21 cellular contexts compared by ENCODE assay signal in the genomic region with DNA sequence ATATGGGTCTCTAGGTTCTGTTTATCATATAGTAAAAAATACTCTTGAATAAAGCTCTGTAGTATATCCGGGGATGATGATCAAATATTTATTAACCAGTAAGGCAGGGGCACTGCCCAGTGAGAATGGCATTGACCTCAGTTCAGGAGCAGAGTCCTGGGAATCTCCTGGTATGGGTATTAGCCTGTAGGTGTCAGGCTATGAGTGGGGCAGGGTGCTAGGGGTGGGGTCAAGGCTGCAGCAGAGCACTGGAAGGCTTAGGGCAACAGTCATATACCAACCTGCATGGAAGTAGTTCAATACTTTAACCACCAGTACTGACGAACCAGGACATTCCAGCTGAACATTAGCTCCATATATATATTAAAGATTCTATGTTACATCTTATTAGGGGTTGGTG.
DNase-seq lines count a peak whose midpoint lies in the region; ATAC-seq, FAIRE-seq and TF ChIP-seq lines count a peak whose summit lies in the region.
"Had no signal": no experiment of that assay in that cellular context is flagged by ENCODE, and none has a peak within 500 bp of the region (broad histone marks: within the 10 kb centered on the region; RNA-seq: fewer than 3 reads in every experiment).

No MANE protein-coding gene starts in this region.

- in situ Hi-C loops in HepG2 (cut with HindIII; ENCODE audit: extremely low pct_ligation_motif_present, low pct_unique_long_range_greater_than_20kb), result no loop called here

- H2BK5ac ChIP-seq in H1 (ENCODE audit: low read depth, low read length), result no peak overlapping the region; the same call in 1 of the 2 replicates

- no peak overlapping the region for H3K23ac ChIP-seq in H1 (ENCODE audit: insufficient read length)

- no peak overlapping the region for H3K56ac ChIP-seq in H1 (replicated peaks; ENCODE audit: insufficient read length, low read depth, low read length)

- no peak overlapping the region for H2BK12ac ChIP-seq in H1 (ENCODE audit: low read depth, low read length)

- intact Hi-C loops in HepG2 (cut with micrococcal nuclease; ENCODE audit: unreplicated experiment), result no loop called here
- intact Hi-C loops in right lobe of liver (cut with DNase I), result no loop called here

- H3K36me3 ChIP-seq in HepG2 (replicated peaks in 1 of 2; ENCODE audit: control insufficient read depth in 1 of 2, insufficient read depth in 2 of 2, low read length in 2 of 2) (peaks cover 11% of the 10 kb centered on the region in 2 experiments; a peak in 3 of 5 replicates), right lobe of liver (no peaks in the 10 kb centered on the region), H1 (ENCODE audit: control insufficient read depth in 2 of 4, insufficient read depth in 4 of 4, low read length in 3 of 4) (peaks cover 0 to 27% (median under 1%) of the 10 kb centered on the region in 4 experiments; a peak in 3 of 8 replicates)
- H3K36me3 ChIP-seq: BLaER1, HAP-1 had no signal

- no peak overlapping the region for H3K14ac ChIP-seq in H1 (ENCODE audit: insufficient read length)

- H3K18ac ChIP-seq in H1 (ENCODE audit: extremely low read depth, low read length), result no peak overlapping the region

- H4K5ac ChIP-seq in H1 (ENCODE audit: insufficient read length, low read depth, low read length), result no peak overlapping the region

- H3K27me3 ChIP-seq in HepG2 (ENCODE audit: control insufficient read depth in 1 of 2, insufficient read depth in 2 of 2, low read length in 2 of 2), result no peaks in the 10 kb centered on the region
- no peaks in the 10 kb centered on the region for H3K27me3 ChIP-seq in right lobe of liver
- H3K27me3 ChIP-seq in H1 (replicated peaks in 1 of 4; ENCODE audit: control insufficient read depth in 3 of 4, extremely low read depth in 1 of 4, insufficient read depth in 3 of 4, low read length in 3 of 4), result no peaks in the 10 kb centered on the region
- H3K27me3 ChIP-seq: BLaER1 had no signal

- peak; percentile 72 for ATAC-seq in HepG2
- ATAC-seq in right lobe of liver, result no peak
- ATAC-seq: CD8-positive, alpha-beta T cell had no signal

- no peaks in the 10 kb centered on the region for H3K4me1 ChIP-seq in HepG2 (ENCODE audit: insufficient read depth, low read length)
- no peaks in the 10 kb centered on the region for H3K4me1 ChIP-seq in right lobe of liver
- H3K4me1 ChIP-seq in H1 (replicated peaks in 1 of 4; ENCODE audit: control insufficient read depth in 3 of 4, insufficient read depth in 4 of 4, low read length in 3 of 4), result peaks cover 6 to 17% (median 15%) of the 10 kb centered on the region in 4 experiments
- H3K4me1 ChIP-seq: BLaER1 had no signal

- DNase-seq in HepG2 (ENCODE audit: low spot score), result no peak
- DNase-seq in right lobe of liver, result no peak
- DNase-seq in H1 (ENCODE audit: low read depth in 1 of 2, low spot score in 2 of 2), result no peak
- DNase-seq in nephron progenitor cell, result no peak
- no peak for DNase-seq in SKM-1 treated with dmso at 0.1 percent for 144 hours (lab: John Stamatoyannopoulos, UW; ENCODE audit: unreplicated experiment)
- DNase-seq in NCI-H2227 treated with DMSO at 0.1 percent for 48 hours (lab: John Stamatoyannopoulos, UW), result no peak
- no peak for DNase-seq in occipital lobe (lab: John Stamatoyannopoulos, UW)
- DNase-seq: Caco-2; CD4-positive, CD25-positive, alpha-beta regulatory T cell; CD8-positive, alpha-beta T cell; DMS153; DND-41 had no signal

- peak overlapping the region; percentile 72 for H3K27ac Mint-ChIP-seq in nephron progenitor cell
- H3K27ac Mint-ChIP-seq: B cell; CD4-positive, CD25-positive, alpha-beta regulatory T cell; CD8-positive, alpha-beta T cell had no signal

- no peak overlapping the region for H2BK15ac ChIP-seq in H1 (ENCODE audit: low read length)

- 95% methylated on average over 2 of the region's 2 CpGs for WGBS in HepG2 (ENCODE audit: low lambda C conversion rate)
- WGBS in right lobe of liver (ENCODE audit: insufficient coverage, low coverage, low lambda C conversion rate, missing lambda C conversion rate), result 53% methylated on average over 2 of the region's 2 CpGs
- WGBS in H1 (ENCODE audit: extremely low coverage in 1 of 2, insufficient coverage in 1 of 2, insufficient read length in 1 of 2, insufficient replicate concordance in 2 of 2, low coverage in 1 of 2, low lambda C conversion rate in 2 of 2, missing lambda C conversion rate in 1 of 2), 2 experiments, result 94% methylated on average over 2 of the region's 2 CpGs; no CpG with 5 or more reads in 1 of the 2 experiments

- TF ChIP-seq CTCF in HepG2 (CRISPR knock-in tag; IDR thresholded peaks at IDR 0.05), result no peak
- TF ChIP-seq CTCF in right lobe of liver (IDR thresholded peaks at IDR 0.05), result no peak
- TF ChIP-seq CTCF in H1 (IDR thresholded peaks at IDR 0.05; ENCODE audit: control extremely low read depth in 1 of 3, insufficient read depth in 1 of 3, low read depth in 1 of 3, low read length in 3 of 3), result peak; percentile 7 to 23 (median 19); a peak in 3 of 4 replicates
- TF ChIP-seq CTCF in nephron progenitor cell (IDR thresholded peaks at IDR 0.05), result no peak

- no peaks in the 10 kb centered on the region for H3K23me2 ChIP-seq in H1 (ENCODE audit: low read depth, low read length)

- H2AK5ac ChIP-seq in H1 (ENCODE audit: low read depth, low read length), result no peak overlapping the region

- no peak for FAIRE-seq in HepG2 (lab: Jason Lieb, UNC)
- FAIRE-seq in H1 (lab: Jason Lieb, UNC), result no peak
- FAIRE-seq: A204.1, G401.6, GM12892 had no signal

- TF ChIP-seq POLR2A in HepG2 (IDR thresholded peaks at IDR 0.05; ENCODE audit: insufficient read depth in 1 of 2, low read depth in 2 of 2, low read length in 2 of 2) (no peak), right lobe of liver (IDR thresholded peaks at IDR 0.05) (no peak), H1 (IDR thresholded peaks at IDR 0.05; ENCODE audit: control extremely low read depth in 1 of 2, low read depth in 2 of 2, low read length in 2 of 2) (no peak)

- no TSS peak for BruUV-seq in HepG2 (replicated peaks; lab: Mats Ljungman, UMichigan)

- H3K4me1 Mint-ChIP-seq in nephron progenitor cell, result peaks cover 23% of the 10 kb centered on the region
- H3K4me1 Mint-ChIP-seq: B cell; CD4-positive, CD25-positive, alpha-beta regulatory T cell had no signal

- H3K9me3 Mint-ChIP-seq in nephron progenitor cell, result no peaks in the 10 kb centered on the region
- H3K9me3 Mint-ChIP-seq: CD8-positive, alpha-beta T cell had no signal

- TF ChIP-seq EP300 in HepG2 (IDR thresholded peaks at IDR 0.05; ENCODE audit: low read depth in 2 of 2, low read length in 2 of 2) (no peak), HepG2 (CRISPR knock-in tag; IDR thresholded peaks at IDR 0.05; ENCODE audit: borderline replicate concordance) (no peak), Ishikawa (IDR thresholded peaks at IDR 0.05; ENCODE audit: borderline replicate concordance) (no peak), H1 (IDR thresholded peaks at IDR 0.05; ENCODE audit: borderline replicate concordance in 1 of 2, low read depth in 2 of 2, low read length in 2 of 2) (no peak)

- H3K4me3 Mint-ChIP-seq in nephron progenitor cell, result no peak overlapping the region
- H3K4me3 Mint-ChIP-seq: B cell; CD4-positive, CD25-positive, alpha-beta regulatory T cell; CD8-positive, alpha-beta T cell had no signal

- H3K9ac ChIP-seq in HepG2 (ENCODE audit: insufficient read depth, low read depth, low read length), result no peak overlapping the region
- no peak overlapping the region for H3K9ac ChIP-seq in H1 (replicated peaks in 1 of 4; ENCODE audit: extremely low read depth in 1 of 4, low read depth in 3 of 4, low read length in 3 of 4)
- H3K9ac ChIP-seq: BLaER1 had no signal

- H3K9me3 ChIP-seq in HepG2 (ENCODE audit: low read length) (no peaks in the 10 kb centered on the region), right lobe of liver (no peaks in the 10 kb centered on the region), H1 (ENCODE audit: insufficient read depth in 2 of 2, low read depth in 1 of 2, low read length in 1 of 2) (no peaks in the 10 kb centered on the region)
- H3K9me3 ChIP-seq: BLaER1, Caco-2, HAP-1 had no signal

- peak overlapping the region; percentile 7 for H2BK120ac ChIP-seq in H1 (replicated peaks; ENCODE audit: low read depth, low read length)

- no peaks in the 10 kb centered on the region for H3K79me2 ChIP-seq in HepG2 (ENCODE audit: insufficient read depth, low read length)
- no peaks in the 10 kb centered on the region for H3K79me2 ChIP-seq in H1 (ENCODE audit: control insufficient read depth in 1 of 2, insufficient read depth in 2 of 2, low read length in 2 of 2)

- H4K8ac ChIP-seq in H1 (ENCODE audit: extremely low read depth, insufficient read depth, low read length), result no peak overlapping the region

- H2BK20ac ChIP-seq in H1 (ENCODE audit: low read length), result no peak overlapping the region

- POLR2A ChIA-PET in HepG2 (lab: Yijun Ruan, JAX), result no interaction called here
- POLR2A ChIA-PET in H1 (lab: Charles Lee; ENCODE audit: partially characterized antibody), result interaction anchor here (1.1 to 2.6 kb wide), 2 partner anchors 9 to 271 kb away, joined by 3 to 9 read pairs; no protein-coding TSS in a partner anchor

- H3K27me3 Mint-ChIP-seq in nephron progenitor cell (ENCODE audit: low read depth, poor library complexity), result no peaks in the 10 kb centered on the region

- H3K4me3 ChIP-seq in HepG2 (replicated peaks in 1 of 3; ENCODE audit: insufficient read depth in 1 of 3, low read depth in 2 of 3, low read length in 3 of 3), result no peak overlapping the region
- H3K4me3 ChIP-seq in right lobe of liver, result no peak overlapping the region
- no peak overlapping the region for H3K4me3 ChIP-seq in H1 (ENCODE audit: extremely low read depth in 1 of 4, insufficient read depth in 2 of 4, low read depth in 3 of 4, low read length in 4 of 4)
- H3K4me3 ChIP-seq: BLaER1, HAP-1 had no signal

- H3K79me1 ChIP-seq in H1 (ENCODE audit: low read depth, low read length), result no peaks in the 10 kb centered on the region

- H4K20me1 ChIP-seq in HepG2 (ENCODE audit: insufficient read depth, low read length) (no peaks in the 10 kb centered on the region), H1 (replicated peaks in 1 of 2; ENCODE audit: control insufficient read depth in 1 of 2, insufficient read depth in 2 of 2, low read length in 2 of 2) (no peaks in the 10 kb centered on the region)
- H4K20me1 ChIP-seq: BLaER1 had no signal

- H4K91ac ChIP-seq in H1 (replicated peaks; ENCODE audit: insufficient read length, low read length), result peak overlapping the region; percentile 13

- no peak overlapping the region for H3K4ac ChIP-seq in H1 (replicated peaks; ENCODE audit: insufficient read length, low read depth, low read length)

- no peak overlapping the region for H3K27ac ChIP-seq in HepG2 (ENCODE audit: extremely low read length, insufficient read depth, low read length)
- H3K27ac ChIP-seq in right lobe of liver, result no peak overlapping the region
- no peak overlapping the region for H3K27ac ChIP-seq in H1 (ENCODE audit: low read depth, low read length)
- H3K27ac ChIP-seq: 22Rv1, BLaER1, C4-2B had no signal

- CTCF ChIA-PET in HepG2 (lab: Yijun Ruan, JAX; ENCODE audit: low intra/inter-chr PET ratio, low total read pairs) (no interaction called here), H1 (lab: Charles Lee; ENCODE audit: partially characterized antibody) (interaction anchor here (0.7 to 1.5 kb wide), 2 partner anchors 55 to 286 kb away, joined by 3 to 4 read pairs; no protein-coding TSS in a partner anchor)

- TF ChIP-seq RAD21 in HepG2 (CRISPR knock-in tag; IDR thresholded peaks at IDR 0.05) (no peak), Ishikawa (IDR thresholded peaks at IDR 0.05; ENCODE audit: low read depth) (0 out of 2 replicates have a peak, but pooled peaks have one; percentile 10), H1 (IDR thresholded peaks at IDR 0.05 in 1 of 2, conservative IDR thresholded peaks at IDR 0.05 in 1 of 2; ENCODE audit: low read depth in 2 of 2, low read length in 2 of 2) (peak; percentile 39 to 58)

- H3K4me2 ChIP-seq in HepG2 (ENCODE audit: low read depth, low read length) (no peak overlapping the region), H1 (ENCODE audit: insufficient read depth in 1 of 2, low read depth in 2 of 2, low read length in 2 of 2) (peak overlapping the region; percentile 12 to 14; a peak in 1 of 4 replicates)
- H3K4me2 ChIP-seq: BLaER1 had no signal

- H2AFZ ChIP-seq in HepG2 (ENCODE audit: low read length) (no peak overlapping the region), H1 (ENCODE audit: low read length) (no peak overlapping the region)

- H3K36me3 Mint-ChIP-seq in nephron progenitor cell (ENCODE audit: low read depth), result peaks cover 42% of the 10 kb centered on the region
- H3K36me3 Mint-ChIP-seq: CD4-positive, CD25-positive, alpha-beta regulatory T cell; CD8-positive, alpha-beta T cell had no signal

Comparison
In these comparisons a context has a peak if more than half of its experiments do, and no peak if none do; other contexts are left out.
1. CTCF ChIP-seq: peak in H1 (3 of 3); none in HepG2 (single experiment), right lobe of liver (0 of 4) and nephron progenitor cell (single experiment).